17 cellular contexts compared by ENCODE assay signal in the genomic region with DNA sequence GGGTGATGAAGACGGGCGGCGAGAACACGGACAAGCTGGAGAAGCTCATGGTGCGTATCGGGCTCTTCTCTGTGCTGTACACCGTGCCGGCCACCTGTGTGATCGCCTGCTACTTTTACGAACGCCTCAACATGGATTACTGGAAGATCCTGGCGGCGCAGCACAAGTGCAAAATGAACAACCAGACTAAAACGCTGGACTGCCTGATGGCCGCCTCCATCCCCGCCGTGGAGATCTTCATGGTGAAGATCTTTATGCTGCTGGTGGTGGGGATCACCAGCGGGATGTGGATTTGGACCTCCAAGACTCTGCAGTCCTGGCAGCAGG. TPM values are rescaled to one million over a fixed set of nuclear protein-coding genes. Genes with fewer than 3 reads are reported as not detected.
"Had no signal": no experiment of that assay in that cellular context is flagged by ENCODE, and none has a peak within 500 bp of the region (broad histone marks: within the 10 kb centered on the region; RNA-seq: fewer than 3 reads in every experiment).

No MANE protein-coding gene starts in this region.

- DNase-seq: activated CD4-positive, alpha-beta T cell treated with anti-CD3 and anti-CD28 coated beads for 4 hours; activated CD8-positive, alpha-beta T cell treated with anti-CD3 and anti-CD28 coated beads, Interleukin-2, amount 10 ng/mL, durations not matched to agents 7 days and 5 days; activated naive CD4-positive, alpha-beta T cell treated with anti-CD3 and anti-CD28 coated beads, Interleukin-2, amount 50 U/mL, for 16 hours; amniotic stem cell; body of pancreas; cerebellar nuclear complex; dermis blood vessel endothelial cell; erythroblast; hippocampal formation; left cardiac atrium; lower lobe of right lung; naive B cell; psoas muscle; stimulated activated CD4-positive, alpha-beta T cell treated with anti-CD3 and anti-CD28 coated beads, Interleukin-2, amount 100 ng/mL, for 48 hours; T1000 had no signal

- H3K4me1 ChIP-seq: psoas muscle had no signal

- H3K9me3 ChIP-seq: body of pancreas, lower lobe of right lung, psoas muscle had no signal

- H3K4me3 ChIP-seq: body of pancreas, lower lobe of right lung, psoas muscle had no signal

- ATAC-seq: activated CD8-positive, alpha-beta T cell treated with anti-CD3 and anti-CD28 coated beads, Interleukin-2, amount 10 ng/mL, durations not matched to agents 7 days and 5 days; activated T-helper 17 cell treated with anti-CD3 and anti-CD28 coated beads, Interleukin-2, amount 50 U/mL, for 72 hours; body of pancreas; left cardiac atrium; psoas muscle had no signal

- H3K36me3 ChIP-seq: lower lobe of right lung had no signal

- H3K27ac ChIP-seq: body of pancreas, lower lobe of right lung, psoas muscle, VCaP had no signal

RNA-seq across cellular contexts. Expression of a gene that starts 1.9 kb away (rescaled TPM):
- total RNA-seq: activated CD8-positive, alpha-beta T cell treated with anti-CD3 and anti-CD28 coated beads, Interleukin-2, amount 10 ng/mL, durations not matched to agents 7 days and 5 days; activated T-helper 17 cell treated with anti-CD3 and anti-CD28 coated beads, Interleukin-2, amount 50 U/mL, for 72 hours had no signal
